8 cellular contexts compared by ENCODE assay signal in genomic region chr5:63125862-63126261, GRCh38.
A peak's percentile ranks its signal among the peaks of the same experiment; 100 is the strongest.
DNase-seq lines count a peak whose midpoint lies in the region; ATAC-seq and TF ChIP-seq lines count a peak whose summit lies in the region.

No MANE protein-coding gene starts in this region.

- H4K20me1 ChIP-seq in BLaER1 treated with 17β-estradiol and CSF1 and Interleukin-3, amounts not matched to agents 10 nM and 100 nM: no peaks in the 10 kb centered on the region
- no peaks in the 10 kb centered on the region for H4K20me1 ChIP-seq in OCI-LY3 (ENCODE audit: insufficient read depth, low read length)

- peaks cover 0 to 32% (median 0%) of the 10 kb centered on the region in 11 experiments; a peak in 8 of 22 replicates for H3K9me3 ChIP-seq in BLaER1 treated with 17β-estradiol and CSF1 and Interleukin-3, amounts not matched to agents 10 nM and 100 nM (replicated peaks in 1 of 11)
- H3K9me3 ChIP-seq in OCI-LY3 (ENCODE audit: insufficient read depth, low read length): no peaks in the 10 kb centered on the region

- peak; percentile 80 for DNase-seq in fibroblast of mammary gland (ENCODE audit: low read depth)
- peak; percentile 45 for DNase-seq in superior temporal gyrus (ENCODE audit: extremely low spot score)
- DNase-seq in posterior vena cava (ENCODE audit: low spot score): no peak
- no peak for DNase-seq in COLO668 (lab: John Stamatoyannopoulos, UW; ENCODE audit: unreplicated experiment)

- no peaks in the 10 kb centered on the region for H3K79me2 ChIP-seq in OCI-LY3 (ENCODE audit: low read length)

- intact Hi-C loops in posterior vena cava (cut with DNase I): no loop called here

- H3K4me2 ChIP-seq in BLaER1 treated with 17β-estradiol and CSF1 and Interleukin-3, amounts not matched to agents 10 nM and 100 nM: peak overlapping the region in 8 of 11 experiments; percentile 2 to 90 (median 64); a peak in 11 of 22 replicates
- no peak overlapping the region for H3K4me2 ChIP-seq in OCI-LY3 (ENCODE audit: low read length)

- H3K36me3 ChIP-seq in BLaER1 treated with 17β-estradiol and CSF1 and Interleukin-3, amounts not matched to agents 10 nM and 100 nM: no peaks in the 10 kb centered on the region
- no peaks in the 10 kb centered on the region for H3K36me3 ChIP-seq in OCI-LY3 (replicated peaks; ENCODE audit: low read depth, low read length)

- peak overlapping the region in 1 of 11 experiments; percentile 71; a peak in 2 of 22 replicates for H3K27ac ChIP-seq in BLaER1 treated with 17β-estradiol and CSF1 and Interleukin-3, amounts not matched to agents 10 nM and 100 nM
- no peak overlapping the region for H3K27ac ChIP-seq in OCI-LY3 (ENCODE audit: low read length)

- no peak overlapping the region for H3K9ac ChIP-seq in BLaER1 treated with 17β-estradiol and CSF1 and Interleukin-3, amounts not matched to agents 10 nM and 100 nM
- no peak overlapping the region for H3K9ac ChIP-seq in OCI-LY3 (ENCODE audit: low read length)

- ATAC-seq in GM18873 (IDR thresholded peaks at IDR 0.05; ENCODE audit: low FRiP score, unreplicated experiment) (peak; percentile 64), HG03066 (IDR thresholded peaks at IDR 0.05; ENCODE audit: low read depth, unreplicated experiment) (peak; percentile 76)

- peaks cover 12 to 86% (median 64%) of the 10 kb centered on the region in 10 experiments for H3K4me1 ChIP-seq in BLaER1 treated with 17β-estradiol and CSF1 and Interleukin-3, amounts not matched to agents 10 nM and 100 nM
- peaks cover 3% of the 10 kb centered on the region; the same call in 1 of the 2 replicates for H3K4me1 ChIP-seq in OCI-LY3 (ENCODE audit: low read length)

- no peaks in the 10 kb centered on the region for H3K27me3 ChIP-seq in BLaER1 treated with 17β-estradiol and CSF1 and Interleukin-3, amounts not matched to agents 10 nM and 100 nM
- no peaks in the 10 kb centered on the region for H3K27me3 ChIP-seq in OCI-LY3 (ENCODE audit: low read depth, low read length)

- TF ChIP-seq CTCF in OCI-LY3 (IDR thresholded peaks at IDR 0.05; ENCODE audit: low read depth, low read length) (peak; percentile 42), fibroblast of mammary gland (conservative IDR thresholded peaks at IDR 0.05; ENCODE audit: control insufficient read depth, insufficient read depth, low read depth, low read length) (peak; percentile 77)

- H2AFZ ChIP-seq in OCI-LY3 (ENCODE audit: low read depth, low read length): no peak overlapping the region

- no peak overlapping the region for H3K4me3 ChIP-seq in BLaER1 treated with 17β-estradiol and CSF1 and Interleukin-3, amounts not matched to agents 10 nM and 100 nM
- no peak overlapping the region for H3K4me3 ChIP-seq in OCI-LY3 (ENCODE audit: low read length)
- no peak overlapping the region for H3K4me3 ChIP-seq in fibroblast of mammary gland (ENCODE audit: control insufficient read depth, low read depth, low read length)

Comparison
In these comparisons a context has a peak if more than half of its experiments do, and no peak if none do; other contexts are left out.
1. DNase-seq: peak in fibroblast of mammary gland (single experiment) and superior temporal gyrus (single experiment); none in posterior vena cava (single experiment) and COLO668 (single experiment).